8 cellular contexts compared by ENCODE assay signal in genomic region chr16:85735225-85735722, GRCh38.
DNase-seq lines count a peak whose midpoint lies in the region; ATAC-seq lines count a peak whose summit lies in the region.

No MANE protein-coding gene starts in this region.

- peak; percentile 87 for ATAC-seq in GM19395 (IDR thresholded peaks at IDR 0.05; ENCODE audit: unreplicated experiment)
- peak; percentile 80 for ATAC-seq in HG03175 (IDR thresholded peaks at IDR 0.05; ENCODE audit: unreplicated experiment)
- no peak for ATAC-seq in GM19324 (IDR thresholded peaks at IDR 0.05; ENCODE audit: low FRiP score, unreplicated experiment)

- DNase-seq in activated CD8-positive, alpha-beta memory T cell treated with anti-CD3 and anti-CD28 coated beads, Interleukin-2, amount 50 U/mL, for 4 hours: peak; percentile 30
- peak; percentile 48 for DNase-seq in stimulated activated CD8-positive, alpha-beta memory T cell treated with anti-CD3 and anti-CD28 coated beads, Interleukin-4, amount 100 ng/mL, for 48 hours
- DNase-seq in nucleus accumbens (lab: John Stamatoyannopoulos, UW): no peak
- no peak for DNase-seq in HuH-7.5 (ENCODE audit: low spot score)
- DNase-seq in NCI-H69 (lab: John Stamatoyannopoulos, UW): no peak

Comparison
In these comparisons a context has a peak if more than half of its experiments do, and no peak if none do; other contexts are left out.
1. DNase-seq: peak in activated CD8-positive, alpha-beta memory T cell treated with anti-CD3 and anti-CD28 coated beads, Interleukin-2, amount 50 U/mL, for 4 hours (single experiment) and stimulated activated CD8-positive, alpha-beta memory T cell treated with anti-CD3 and anti-CD28 coated beads, Interleukin-4, amount 100 ng/mL, for 48 hours (single experiment); none in nucleus accumbens (0 of 56), HuH-7.5 (single experiment) and NCI-H69 (single experiment).